9 cellular contexts compared by ENCODE assay signal in the genomic region with DNA sequence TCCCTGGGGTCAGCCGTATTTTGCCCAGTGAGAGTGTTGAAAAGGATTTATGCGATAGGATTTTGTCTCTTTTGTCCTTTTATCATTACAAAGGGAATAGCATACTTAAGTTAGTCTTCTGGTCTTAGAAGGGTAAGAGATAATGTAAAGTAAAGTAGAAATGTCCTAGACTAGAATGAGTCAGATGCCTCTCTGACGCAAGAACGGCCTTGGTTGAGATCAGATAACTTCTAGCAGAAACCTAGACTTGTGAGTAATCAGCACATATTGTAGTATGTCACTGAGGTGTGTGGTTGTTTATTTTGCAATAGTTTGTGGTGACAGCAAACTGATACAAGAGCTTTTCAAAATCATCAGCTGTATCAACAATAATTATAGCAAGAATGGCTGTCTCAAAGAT.
DNase-seq lines count a peak whose midpoint lies in the region; ATAC-seq and TF ChIP-seq lines count a peak whose summit lies in the region.
"Had no signal": no experiment of that assay in that cellular context is flagged by ENCODE, and none has a peak within 500 bp of the region (broad histone marks: within the 10 kb centered on the region; RNA-seq: fewer than 3 reads in every experiment).

No MANE protein-coding gene starts in this region.

- no peak for ATAC-seq in HG03280 (IDR thresholded peaks at IDR 0.05; ENCODE audit: unreplicated experiment)

- in situ Hi-C loops in astrocyte of the spinal cord (cut with HindIII; ENCODE audit: low sequenced_read_pairs) = no loop called here

- H3K27ac ChIP-seq in substantia nigra (ENCODE audit: low read depth, low read length, poor library complexity, severe bottlenecking) = no peak overlapping the region

- TF ChIP-seq CTCF in astrocyte of the spinal cord (IDR thresholded peaks at IDR 0.05; ENCODE audit: low read depth, low read length) (no peak), retinal pigment epithelial cell (conservative IDR thresholded peaks at IDR 0.05; ENCODE audit: low read depth, low read length) (no peak)

- no peak overlapping the region for H3K4me3 ChIP-seq in astrocyte of the spinal cord (ENCODE audit: low read depth, low read length)
- H3K4me3 ChIP-seq in retinal pigment epithelial cell (ENCODE audit: low read length) = no peak overlapping the region

- DNase-seq in activated CD4-positive, alpha-beta T cell treated with anti-CD3 and anti-CD28 coated beads for 48 hours = peak; percentile 11
- no peak for DNase-seq in activated CD4-positive, alpha-beta T cell treated with anti-CD3 and anti-CD28 coated beads, Interleukin-2, amount 50 U/mL, for 48 hours
- DNase-seq in NCI-H69 (lab: John Stamatoyannopoulos, UW) (peak; percentile 57), astrocyte of the spinal cord (ENCODE audit: low read depth, low spot score) (peak; percentile 83), retinal pigment epithelial cell (ENCODE audit: low read depth) (peak; percentile 24), NCI-H774 (lab: John Stamatoyannopoulos, UW) (no peak), substantia nigra (lab: John Stamatoyannopoulos, UW) (no peak)
- DNase-seq: activated T-cell treated with anti-CD3 and anti-CD28 coated beads, Interleukin-2, amount 50 U/mL, for 24 hours had no signal

Comparison
In these comparisons a context has a peak if more than half of its experiments do, and no peak if none do; other contexts are left out.
1. DNase-seq: peak in activated CD4-positive, alpha-beta T cell treated with anti-CD3 and anti-CD28 coated beads for 48 hours (single experiment), NCI-H69 (single experiment), astrocyte of the spinal cord (single experiment) and retinal pigment epithelial cell (single experiment); none in activated CD4-positive, alpha-beta T cell treated with anti-CD3 and anti-CD28 coated beads, Interleukin-2, amount 50 U/mL, for 48 hours (0 of 2), NCI-H774 (single experiment) and substantia nigra (0 of 49).